In genomic region chr4:48190839-48191238, GRCh38 we compare ENCODE assay signal across 19 cellular contexts. TPM values are rescaled to one million over a fixed set of nuclear protein-coding genes. Genes with fewer than 3 reads are reported as not detected.
DNase-seq lines count a peak whose midpoint lies in the region; ATAC-seq and TF ChIP-seq lines count a peak whose summit lies in the region.
"Had no signal": no experiment of that assay in that cellular context is flagged by ENCODE, and none has a peak within 500 bp of the region (broad histone marks: within the 10 kb centered on the region; RNA-seq: fewer than 3 reads in every experiment).

No MANE protein-coding gene starts in this region.

- H3K27ac Mint-ChIP-seq in MCF 10A (ENCODE audit: low read depth, unreplicated experiment) = no peak overlapping the region
- H3K27ac Mint-ChIP-seq: GM23338; stimulated activated naive CD8-positive, alpha-beta T cell treated with anti-CD3 and anti-CD28 coated beads, Interleukin-15, amount 100 ng/mL, for 72 hours had no signal

- peaks cover 44% of the 10 kb centered on the region for H3F3A ChIP-seq in SU-DHL-6 (ENCODE audit: insufficient read depth)

- DNase-seq in NCI-H1048 (lab: John Stamatoyannopoulos, UW) = no peak
- no peak for DNase-seq in mucosa of gallbladder (ENCODE audit: low spot score)
- DNase-seq in MCF 10A (ENCODE audit: unreplicated experiment) = no peak
- DNase-seq in NCI-H2081 treated with DMSO at 0.1 percent for 48 hours (lab: John Stamatoyannopoulos, UW) = no peak
- DNase-seq: C1 segment of cervical spinal cord; gastrocnemius medialis; KG1; mammary epithelial cell; NCI-H1930; NCI-H82; stimulated activated naive CD8-positive, alpha-beta T cell treated with anti-CD3 and anti-CD28 coated beads, Interleukin-15, amount 100 ng/mL, for 72 hours had no signal

- POLR2A ChIA-PET in MCF 10A (lab: Yijun Ruan, JAX) = no interaction called here

- H3K4me2 ChIP-seq in SU-DHL-6 (ENCODE audit: low read depth, low read length, poor library complexity, severe bottlenecking) = peak overlapping the region; percentile 83
- H3K4me2 ChIP-seq: GM23338 had no signal

- no peaks in the 10 kb centered on the region for H3K27me3 Mint-ChIP-seq in MCF 10A (ENCODE audit: insufficient read depth, unreplicated experiment)
- H3K27me3 Mint-ChIP-seq: central memory CD8-positive, alpha-beta T cell; stimulated activated naive CD8-positive, alpha-beta T cell treated with anti-CD3 and anti-CD28 coated beads, Interleukin-15, amount 100 ng/mL, for 72 hours had no signal

- no peaks in the 10 kb centered on the region for H3K27me3 ChIP-seq in SU-DHL-6 (ENCODE audit: low read length)
- H3K27me3 ChIP-seq: gastrocnemius medialis, vagina had no signal

- peak overlapping the region; percentile 92 for H3K27ac ChIP-seq in SU-DHL-6 (ENCODE audit: low read depth, low read length)
- H3K27ac ChIP-seq: gastrocnemius medialis, vagina had no signal

- no peak overlapping the region for H2AFZ ChIP-seq in SU-DHL-6 (ENCODE audit: low read depth, low read length, severe bottlenecking)
- H2AFZ ChIP-seq: GM23338 had no signal

- no peak overlapping the region for H3K4me3 ChIP-seq in SU-DHL-6 (ENCODE audit: insufficient read depth, low read length, poor library complexity, severe bottlenecking)
- H3K4me3 ChIP-seq: gastrocnemius medialis, GM23338, vagina had no signal

- H3K9me2 ChIP-seq in SU-DHL-6 (replicated peaks; ENCODE audit: insufficient read depth, low read length) = no peaks in the 10 kb centered on the region

- no peak for TF ChIP-seq CTCF in SU-DHL-6 (IDR thresholded peaks at IDR 0.05; ENCODE audit: insufficient read depth, low read length, poor library complexity, severe bottlenecking)
- no peak for TF ChIP-seq CTCF in MCF 10A (IDR thresholded peaks at IDR 0.05; ENCODE audit: unreplicated experiment)

- H3K4me1 Mint-ChIP-seq in MCF 10A (ENCODE audit: insufficient read depth, unreplicated experiment) = no peaks in the 10 kb centered on the region

- H3K4me3 Mint-ChIP-seq in MCF 10A (ENCODE audit: unreplicated experiment) = no peak overlapping the region
- H3K4me3 Mint-ChIP-seq: central memory CD8-positive, alpha-beta T cell; GM23338; stimulated activated naive CD8-positive, alpha-beta T cell treated with anti-CD3 and anti-CD28 coated beads, Interleukin-15, amount 100 ng/mL, for 72 hours had no signal

- no peaks in the 10 kb centered on the region for H3K9me3 ChIP-seq in SU-DHL-6 (ENCODE audit: insufficient read depth, low read length)
- H3K9me3 ChIP-seq: gastrocnemius medialis, vagina had no signal

- peaks cover 86% of the 10 kb centered on the region for H3K79me2 ChIP-seq in SU-DHL-6 (ENCODE audit: insufficient read depth, low read length)

- H3K36me3 Mint-ChIP-seq in MCF 10A (ENCODE audit: insufficient read depth, unreplicated experiment) = no peaks in the 10 kb centered on the region

- intact Hi-C loops in MCF 10A (cut with micrococcal nuclease) = no loop called here

- H3K9ac ChIP-seq in SU-DHL-6 (ENCODE audit: low read length) = peak overlapping the region; percentile 3; the same call in 1 of the 2 replicates

- no peaks in the 10 kb centered on the region for H3K9me3 Mint-ChIP-seq in MCF 10A (ENCODE audit: unreplicated experiment)
- H3K9me3 Mint-ChIP-seq: central memory CD8-positive, alpha-beta T cell; stimulated activated naive CD8-positive, alpha-beta T cell treated with anti-CD3 and anti-CD28 coated beads, Interleukin-15, amount 100 ng/mL, for 72 hours had no signal

- peaks cover 10% of the 10 kb centered on the region; the same call in 1 of the 2 replicates for H3K36me3 ChIP-seq in SU-DHL-6 (ENCODE audit: low read length)
- H3K36me3 ChIP-seq: gastrocnemius medialis, vagina had no signal

- no peaks in the 10 kb centered on the region for H4K20me1 ChIP-seq in SU-DHL-6 (ENCODE audit: low read depth, low read length)

- CTCF ChIA-PET in MCF 10A (lab: Yijun Ruan, JAX) = no interaction called here

- BruUV-seq in MCF 10A (replicated peaks; lab: Mats Ljungman, UMichigan) = no TSS peak

- ATAC-seq in GM18867 (IDR thresholded peaks at IDR 0.05; ENCODE audit: unreplicated experiment) = peak; percentile 75
- ATAC-seq in GM21576 (IDR thresholded peaks at IDR 0.05; ENCODE audit: unreplicated experiment) = peak; percentile 51
- peak; percentile 46 for ATAC-seq in HG03095 (IDR thresholded peaks at IDR 0.05; ENCODE audit: unreplicated experiment)
- ATAC-seq: gastrocnemius medialis; GM23338; Right ventricle myocardium inferior; stimulated activated naive CD8-positive, alpha-beta T cell treated with anti-CD3 and anti-CD28 coated beads, Interleukin-15, amount 100 ng/mL, for 72 hours had no signal

RNA-seq across cellular contexts. Expression of gene TXK, which starts 56.8 kb away (rescaled TPM):
- total RNA-seq in mucosa of gallbladder (0.86 TPM), MCF 10A (2022) (not detected in 2 replicates)
